19 cellular contexts compared by ENCODE assay signal in the genomic region with DNA sequence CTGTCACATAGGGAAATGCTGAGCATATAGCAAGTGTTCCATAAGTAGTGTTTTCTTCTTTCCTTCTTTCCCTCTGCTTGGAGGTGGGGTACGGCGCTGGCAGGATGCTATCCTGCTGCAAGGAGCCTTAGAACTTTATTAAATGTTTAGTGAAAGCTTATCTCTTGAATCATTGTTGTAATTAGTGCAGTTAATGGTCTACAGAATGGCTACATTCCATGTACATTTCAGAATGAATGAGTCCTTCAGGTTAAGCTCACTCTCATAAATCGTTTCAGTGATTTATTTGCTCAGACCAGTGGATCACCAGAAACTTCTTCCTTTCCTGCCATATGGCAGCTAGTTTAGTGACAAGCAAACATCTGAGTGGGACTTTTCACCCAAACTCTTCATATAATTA.
"Had no signal": no experiment of that assay in that cellular context is flagged by ENCODE, and none has a peak within 500 bp of the region (broad histone marks: within the 10 kb centered on the region; RNA-seq: fewer than 3 reads in every experiment).

No MANE protein-coding gene starts in this region.

- DNase-seq: cortex of kidney; effector memory CD4-positive, alpha-beta T cell; heart left ventricle; hypothalamus; left ventricle myocardium inferior; lower lobe of right lung; mesendoderm; naive B cell; posterior cingulate gyrus; sigmoid colon; stimulated activated CD4-positive, alpha-beta T cell treated with anti-CD3 and anti-CD28 coated beads, Interleukin-2, amount 100 ng/mL, for 24 hours; stimulated activated CD4-positive, alpha-beta T cell treated with anti-CD3 and anti-CD28 coated beads, Interleukin-4, amount 100 ng/mL, for 4 hours; stimulated activated naive B cell treated with anti-CD40 and anti-IgM and Interleukin-4, amounts not matched to agents 10 μg/mL and 1 μg/mL and 100 μg/mL, for 72 hours; stimulated activated naive CD8-positive, alpha-beta T cell treated with anti-CD3 and anti-CD28 coated beads, Interleukin-15, amount 100 ng/mL, for 72 hours; testis; transverse colon had no signal

- H3K4me3 ChIP-seq: heart left ventricle, left ventricle myocardium inferior, lower lobe of right lung, right atrium auricular region, sigmoid colon, skin epidermis, testis, transverse colon had no signal

- H3K36me3 ChIP-seq: heart left ventricle, left ventricle myocardium inferior, lower lobe of right lung, right atrium auricular region, sigmoid colon, transverse colon had no signal

- H3K27me3 Mint-ChIP-seq: stimulated activated naive B cell treated with anti-CD40 and anti-IgM and Interleukin-4, amounts not matched to agents 10 μg/mL and 1 μg/mL and 100 μg/mL, for 72 hours had no signal

- H3K36me3 Mint-ChIP-seq: naive B cell had no signal

- H3K4me3 Mint-ChIP-seq: naive B cell; stimulated activated naive B cell treated with anti-CD40 and anti-IgM and Interleukin-4, amounts not matched to agents 10 μg/mL and 1 μg/mL and 100 μg/mL, for 72 hours; stimulated activated naive CD8-positive, alpha-beta T cell treated with anti-CD3 and anti-CD28 coated beads, Interleukin-15, amount 100 ng/mL, for 72 hours had no signal

- H3K27ac Mint-ChIP-seq: naive B cell; stimulated activated naive B cell treated with anti-CD40 and anti-IgM and Interleukin-4, amounts not matched to agents 10 μg/mL and 1 μg/mL and 100 μg/mL, for 72 hours; stimulated activated naive CD8-positive, alpha-beta T cell treated with anti-CD3 and anti-CD28 coated beads, Interleukin-15, amount 100 ng/mL, for 72 hours had no signal

- H3K9me3 ChIP-seq: heart left ventricle, left ventricle myocardium inferior, lower lobe of right lung, right atrium auricular region, sigmoid colon, testis, transverse colon had no signal

- H3K27ac ChIP-seq: lower lobe of right lung, right atrium auricular region, sigmoid colon, skin epidermis, testis, transverse colon had no signal

- ATAC-seq: esophagus mucosa; heart left ventricle; lower lobe of right lung; stimulated activated naive B cell treated with anti-CD40 and anti-IgM and Interleukin-4, amounts not matched to agents 10 μg/mL and 1 μg/mL and 100 μg/mL, for 72 hours; stimulated activated naive CD8-positive, alpha-beta T cell treated with anti-CD3 and anti-CD28 coated beads, Interleukin-15, amount 100 ng/mL, for 72 hours had no signal

- H3K27me3 ChIP-seq: heart left ventricle, right atrium auricular region, sigmoid colon, testis, transverse colon had no signal
